Comparison of ENCODE assay signal across 8 cellular contexts in genomic region chr9:136093995-136094881, GRCh38. TPM values are rescaled to one million over a fixed set of nuclear protein-coding genes. Genes with fewer than 3 reads are reported as not detected.
DNase-seq lines count a peak whose midpoint lies in the region; ATAC-seq, FAIRE-seq and TF ChIP-seq lines count a peak whose summit lies in the region.

No MANE protein-coding gene starts in this region.

- no peaks in the 10 kb centered on the region for H3K36me3 ChIP-seq in endocrine pancreas (ENCODE audit: control insufficient read depth, insufficient read depth, low read length)
- H3K36me3 ChIP-seq in mesodermal cell (ENCODE audit: control insufficient read depth, insufficient read depth, low read length) = no peaks in the 10 kb centered on the region

- no peak for FAIRE-seq in D721Med (lab: Jason Lieb, UNC)

- peak; percentile 90 for DNase-seq in AG08396 (ENCODE audit: low spot score)
- DNase-seq in activated CD8-positive, alpha-beta memory T cell treated with anti-CD3 and anti-CD28 coated beads, Interleukin-2, amount 10 ng/mL, durations not matched to agents 7 days and 5 days = peak; percentile 77
- peak; percentile 74 for DNase-seq in stimulated activated naive CD8-positive, alpha-beta T cell treated with anti-CD3 and anti-CD28 coated beads, Interleukin-15, Interleukin-2, amounts not matched to agents 100 U/mL and 50 U/mL, for 24 hours
- DNase-seq in D721Med (ENCODE audit: insufficient read length, low spot score) = no peak

- H3K27me3 Mint-ChIP-seq in activated CD8-positive, alpha-beta memory T cell treated with anti-CD3 and anti-CD28 coated beads, Interleukin-2, amount 10 ng/mL, durations not matched to agents 7 days and 5 days = no peaks in the 10 kb centered on the region

- peak; percentile 64 for ATAC-seq in activated CD8-positive, alpha-beta memory T cell treated with anti-CD3 and anti-CD28 coated beads, Interleukin-2, amount 10 ng/mL, durations not matched to agents 7 days and 5 days
- peak; percentile 55 for ATAC-seq in stimulated activated naive CD8-positive, alpha-beta T cell treated with anti-CD3 and anti-CD28 coated beads, Interleukin-15, Interleukin-2, amounts not matched to agents 100 U/mL and 50 U/mL, for 24 hours
- no peak for ATAC-seq in GM18858 (IDR thresholded peaks at IDR 0.05; ENCODE audit: unreplicated experiment)

- no peak overlapping the region for H3K27ac Mint-ChIP-seq in activated CD8-positive, alpha-beta memory T cell treated with anti-CD3 and anti-CD28 coated beads, Interleukin-2, amount 10 ng/mL, durations not matched to agents 7 days and 5 days

- TF ChIP-seq EP300 in Ishikawa (IDR thresholded peaks at IDR 0.05; ENCODE audit: borderline replicate concordance) = no peak

- peaks cover 16% of the 10 kb centered on the region for H3K4me1 Mint-ChIP-seq in activated CD8-positive, alpha-beta memory T cell treated with anti-CD3 and anti-CD28 coated beads, Interleukin-2, amount 10 ng/mL, durations not matched to agents 7 days and 5 days

- H3K4me1 ChIP-seq in endocrine pancreas (ENCODE audit: control insufficient read depth, insufficient read depth, low read length) (no peaks in the 10 kb centered on the region), mesodermal cell (ENCODE audit: control insufficient read depth, insufficient read depth, low read length, poor library complexity, severe bottlenecking) (peaks cover 38% of the 10 kb centered on the region)

- WGBS in mesodermal cell (ENCODE audit: insufficient coverage in 2 of 2), 2 experiments = 8 to 13% methylated on average over 52 to 68 of the region's 74 CpGs

- no peaks in the 10 kb centered on the region for H3K9me3 ChIP-seq in endocrine pancreas (ENCODE audit: control insufficient read depth, low read length)
- no peaks in the 10 kb centered on the region for H3K9me3 ChIP-seq in mesodermal cell (ENCODE audit: control insufficient read depth, low read length)

- peak overlapping the region; percentile 56 for H3K9ac ChIP-seq in endocrine pancreas (ENCODE audit: control insufficient read depth, insufficient read depth, low read length)

- CTCF ChIA-PET in activated CD8-positive, alpha-beta memory T cell treated with anti-CD3 and anti-CD28 coated beads, Interleukin-2, amount 10 ng/mL, durations not matched to agents 7 days and 5 days (lab: Charles Lee) = interaction anchor here (0.7 to 6.1 kb wide), 6 partner anchors 13 to 149 kb away, joined by 3 to 51 read pairs (median 10); no protein-coding TSS in a partner anchor

- H3K4me3 Mint-ChIP-seq in activated CD8-positive, alpha-beta memory T cell treated with anti-CD3 and anti-CD28 coated beads, Interleukin-2, amount 10 ng/mL, durations not matched to agents 7 days and 5 days = peak overlapping the region; percentile 63

- H3K27me3 ChIP-seq in endocrine pancreas (ENCODE audit: control insufficient read depth, insufficient read depth, low read length) = no peaks in the 10 kb centered on the region

- H3K9me3 Mint-ChIP-seq in activated CD8-positive, alpha-beta memory T cell treated with anti-CD3 and anti-CD28 coated beads, Interleukin-2, amount 10 ng/mL, durations not matched to agents 7 days and 5 days (ENCODE audit: low read depth) = no peaks in the 10 kb centered on the region

- no peaks in the 10 kb centered on the region for H3K36me3 Mint-ChIP-seq in activated CD8-positive, alpha-beta memory T cell treated with anti-CD3 and anti-CD28 coated beads, Interleukin-2, amount 10 ng/mL, durations not matched to agents 7 days and 5 days

- TF ChIP-seq CTCF in D721Med (IDR thresholded peaks at IDR 0.05; ENCODE audit: insufficient read depth, missing control alignments) = no peak

- H3K27ac ChIP-seq in mesodermal cell (ENCODE audit: low read depth, low read length, severe bottlenecking) = no peak overlapping the region

- no peak for TF ChIP-seq RAD21 in Ishikawa (IDR thresholded peaks at IDR 0.05; ENCODE audit: low read depth)

- H3K4me3 ChIP-seq in endocrine pancreas (ENCODE audit: control insufficient read depth, insufficient read depth, low read length) (no peak overlapping the region), mesodermal cell (ENCODE audit: extremely low read depth, insufficient read depth, low read length, poor library complexity, severe bottlenecking) (peak overlapping the region; percentile 62)

TF ChIP-seq in Ishikawa, 13 proteins besides CTCF, POLR2A, EP300 and RAD21:
- no peak for TF ChIP-seq EGR1 (IDR thresholded peaks at IDR 0.05)
- TF ChIP-seq USF1 (IDR thresholded peaks at IDR 0.05) = peak; percentile 90
- TF ChIP-seq MAX (IDR thresholded peaks at IDR 0.05) = peak; percentile 75
- TF ChIP-seq NFIC (IDR thresholded peaks at IDR 0.05) = peak; percentile 29; the same call in 1 of the 2 replicates
- TF ChIP-seq TEAD4 (IDR thresholded peaks at IDR 0.05) = peak; percentile 40
- peak; percentile 48; the same call in 1 of the 2 replicates for TF ChIP-seq TAF1 (IDR thresholded peaks at IDR 0.05; ENCODE audit: low read depth)
- peak; percentile 78; the same call in 1 of the 2 replicates for TF ChIP-seq ZBTB7A (IDR thresholded peaks at IDR 0.05; ENCODE audit: low read depth)
- TF ChIP-seq FOXM1 (IDR thresholded peaks at IDR 0.05; ENCODE audit: borderline replicate concordance, low read depth) = no peak
- 0 out of 2 replicates have a peak, but pooled peaks have one; percentile 16 for TF ChIP-seq TCF12 (IDR thresholded peaks at IDR 0.05; ENCODE audit: low read depth)

RNA-seq across cellular contexts. Expression of gene NACC2, which starts 0.9 kb away (rescaled TPM):
- 1 to 10 TPM; 6.3 to 9.7 TPM for total RNA-seq in activated CD8-positive, alpha-beta memory T cell treated with anti-CD3 and anti-CD28 coated beads, Interleukin-2, amount 10 ng/mL, durations not matched to agents 7 days and 5 days
- 16.2 TPM for polyA plus RNA-seq in mesodermal cell (2013, experiment 1 of 2)
- 14.8 TPM for polyA plus RNA-seq in mesodermal cell (2013, experiment 2 of 2)

RNA-seq across cellular contexts. Expression of gene TMEM250, which starts 24.4 kb away (rescaled TPM):
- total RNA-seq in activated CD8-positive, alpha-beta memory T cell treated with anti-CD3 and anti-CD28 coated beads, Interleukin-2, amount 10 ng/mL, durations not matched to agents 7 days and 5 days = 10 to 100 TPM; 42.5 to 44.5 TPM
- 22.4 TPM for polyA plus RNA-seq in mesodermal cell (2013, experiment 1 of 2)
- polyA plus RNA-seq in mesodermal cell (2013, experiment 2 of 2) = 18.7 TPM
